ENCODE assay signal across 16 cellular contexts in genomic region chr4:47713156-47713834, GRCh38.
DNase-seq lines count a peak whose midpoint lies in the region; ATAC-seq, FAIRE-seq and TF ChIP-seq lines count a peak whose summit lies in the region.
"Had no signal": no experiment of that assay in that cellular context is flagged by ENCODE, and none has a peak within 500 bp of the region (broad histone marks: within the 10 kb centered on the region; RNA-seq: fewer than 3 reads in every experiment).

No MANE protein-coding gene starts in this region.

- no peaks in the 10 kb centered on the region; the same call in 1 of the 2 replicates for H3K9me1 ChIP-seq in IMR-90 (ENCODE audit: insufficient read depth, low read length)

- H3K23ac ChIP-seq in IMR-90 (ENCODE audit: low read depth, low read length): no peak overlapping the region

- H3K27me3 Mint-ChIP-seq in neural progenitor cell (ENCODE audit: insufficient read depth, low read depth): no peaks in the 10 kb centered on the region
- peaks cover 14 to 41% (median 22%) of the 10 kb centered on the region in 5 donors for H3K27me3 Mint-ChIP-seq in naive thymus-derived CD8-positive, alpha-beta T cell

- peaks cover 37% of the 10 kb centered on the region for H3K4me1 Mint-ChIP-seq in neural progenitor cell
- no peaks in the 10 kb centered on the region for H3K4me1 Mint-ChIP-seq in naive thymus-derived CD8-positive, alpha-beta T cell
- H3K4me1 Mint-ChIP-seq: CD4-positive, CD25-positive, alpha-beta regulatory T cell had no signal

- H3K9me3 Mint-ChIP-seq in neural progenitor cell: no peaks in the 10 kb centered on the region
- no peaks in the 10 kb centered on the region for H3K9me3 Mint-ChIP-seq in naive thymus-derived CD8-positive, alpha-beta T cell
- H3K9me3 Mint-ChIP-seq: CD4-positive, CD25-positive, alpha-beta regulatory T cell; GM23338; H9 had no signal

- H4K91ac ChIP-seq in IMR-90 (ENCODE audit: insufficient read depth, low read depth, low read length): no peak overlapping the region

- H3K36me3 ChIP-seq in IMR-90 (ENCODE audit: control insufficient read depth, insufficient read depth, low read length): no peaks in the 10 kb centered on the region
- H3K36me3 ChIP-seq in neural progenitor cell: no peaks in the 10 kb centered on the region
- H3K36me3 ChIP-seq: BLaER1 treated with 17β-estradiol and CSF1 and Interleukin-3, amounts not matched to agents 10 nM and 100 nM had no signal

- no peak overlapping the region for H2BK15ac ChIP-seq in IMR-90 (ENCODE audit: low read depth, low read length)

- no peak overlapping the region for H2BK20ac ChIP-seq in IMR-90 (ENCODE audit: low read depth, low read length)

- H3K27ac ChIP-seq in IMR-90 (ENCODE audit: insufficient read depth, low read length): no peak overlapping the region
- no peak overlapping the region for H3K27ac ChIP-seq in neural progenitor cell
- H3K27ac ChIP-seq: BLaER1 treated with 17β-estradiol and CSF1 and Interleukin-3, amounts not matched to agents 10 nM and 100 nM had no signal

- in situ Hi-C loops in IMR-90 (cut with MboI; ENCODE audit: low sequenced_read_pairs): no loop called here

- H3K9ac ChIP-seq in IMR-90 (ENCODE audit: low read depth, low read length) (no peak overlapping the region), neural progenitor cell (no peak overlapping the region)
- H3K9ac ChIP-seq: BLaER1 treated with 17β-estradiol and CSF1 and Interleukin-3, amounts not matched to agents 10 nM and 100 nM had no signal

- DNase-seq in Right ventricle myocardium superior (no peak), cardiac septum (ENCODE audit: low spot score) (no peak), IMR-90 (no peak), neural progenitor cell (ENCODE audit: low spot score) (no peak), anterior cingulate cortex (lab: John Stamatoyannopoulos, UW) (no peak), SIG-M5 (lab: John Stamatoyannopoulos, UW) (no peak)
- no peak for DNase-seq in naive thymus-derived CD8-positive, alpha-beta T cell
- DNase-seq: 8988T; ACHN; CD4-positive, CD25-positive, alpha-beta regulatory T cell; DMS53; GF-D8; H9 had no signal

- H3F3A ChIP-seq in neural progenitor cell (ENCODE audit: low read depth): peaks cover 8% of the 10 kb centered on the region

- FAIRE-seq in endometrium (lab: Jason Lieb, UNC): peak; percentile 92

- H3K79me2 ChIP-seq in neural progenitor cell (ENCODE audit: low read depth): no peaks in the 10 kb centered on the region

- dilution Hi-C loops in IMR-90 (cut with HindIII; ENCODE audit: low sequenced_read_pairs, unreplicated experiment): no loop called here

- TF ChIP-seq CTCF in IMR-90 (conservative IDR thresholded peaks at IDR 0.05; ENCODE audit: low read depth, low read length): no peak
- no peak for TF ChIP-seq CTCF in neural progenitor cell (IDR thresholded peaks at IDR 0.05)

- no peaks in the 10 kb centered on the region for H3K4me1 ChIP-seq in IMR-90 (ENCODE audit: control insufficient read depth, insufficient read depth, low read length)
- H3K4me1 ChIP-seq in neural progenitor cell: peaks cover 30% of the 10 kb centered on the region

- H4K20me1 ChIP-seq in IMR-90 (ENCODE audit: insufficient read depth, low read length) (no peaks in the 10 kb centered on the region), neural progenitor cell (ENCODE audit: low read depth) (no peaks in the 10 kb centered on the region)
- H4K20me1 ChIP-seq: BLaER1 treated with 17β-estradiol and CSF1 and Interleukin-3, amounts not matched to agents 10 nM and 100 nM had no signal

- TF ChIP-seq POLR2A in IMR-90 (IDR thresholded peaks at IDR 0.05; ENCODE audit: low read depth, low read length): no peak

- TF ChIP-seq RAD21 in IMR-90 (IDR thresholded peaks at IDR 0.05; ENCODE audit: low read length): no peak

- H3K4me3 ChIP-seq in IMR-90 (ENCODE audit: insufficient read depth, low read depth, low read length): no peak overlapping the region
- H3K4me3 ChIP-seq in neural progenitor cell: no peak overlapping the region
- H3K4me3 ChIP-seq: BLaER1 treated with 17β-estradiol and CSF1 and Interleukin-3, amounts not matched to agents 10 nM and 100 nM; GM23338 had no signal

- no peaks in the 10 kb centered on the region for H3K36me3 Mint-ChIP-seq in neural progenitor cell
- no peaks in the 10 kb centered on the region for H3K36me3 Mint-ChIP-seq in naive thymus-derived CD8-positive, alpha-beta T cell
- H3K36me3 Mint-ChIP-seq: CD4-positive, CD25-positive, alpha-beta regulatory T cell had no signal

- POLR2A ChIA-PET in IMR-90 (lab: Charles Lee; ENCODE audit: unreplicated experiment): no interaction called here
- POLR2A ChIA-PET in naive thymus-derived CD8-positive, alpha-beta T cell (lab: Charles Lee): no interaction called here

- H3K4me2 ChIP-seq in IMR-90 (ENCODE audit: low read depth, low read length): no peak overlapping the region
- H3K4me2 ChIP-seq in neural progenitor cell: no peak overlapping the region
- H3K4me2 ChIP-seq: BLaER1 treated with 17β-estradiol and CSF1 and Interleukin-3, amounts not matched to agents 10 nM and 100 nM; GM23338 had no signal

- no peaks in the 10 kb centered on the region for H3K9me3 ChIP-seq in IMR-90 (ENCODE audit: control insufficient read depth, insufficient read depth, low read length)
- H3K9me3 ChIP-seq in neural progenitor cell (ENCODE audit: low read depth): no peaks in the 10 kb centered on the region
- H3K9me3 ChIP-seq: BLaER1 treated with 17β-estradiol and CSF1 and Interleukin-3, amounts not matched to agents 10 nM and 100 nM had no signal

- no peaks in the 10 kb centered on the region for H3K79me1 ChIP-seq in IMR-90 (ENCODE audit: low read depth in 1 of 2, low read length in 2 of 2)

- H2AK9ac ChIP-seq in IMR-90 (replicated peaks; ENCODE audit: low read depth, low read length, poor library complexity): no peak overlapping the region

- H4K8ac ChIP-seq in IMR-90 (ENCODE audit: low read depth in 2 of 2, low read length in 2 of 2): no peak overlapping the region

- H4K5ac ChIP-seq in IMR-90 (ENCODE audit: low read depth, low read length): no peak overlapping the region

- ATAC-seq in Right ventricle myocardium superior (ENCODE audit: poor library complexity) (peak; percentile 51), IMR-90 (ENCODE audit: low read depth) (no peak)
- ATAC-seq in naive thymus-derived CD8-positive, alpha-beta T cell: no peak
- ATAC-seq: GM23338 had no signal

- no peak overlapping the region for H3K14ac ChIP-seq in IMR-90 (replicated peaks; ENCODE audit: low read depth, low read length)

- WGBS in IMR-90 (ENCODE audit: extremely low coverage in 2 of 2, insufficient read length in 1 of 2), 2 experiments: no CpG with 5 or more reads among the region's 6 CpGs

- H3K27ac Mint-ChIP-seq in neural progenitor cell: peak overlapping the region; percentile 4
- H3K27ac Mint-ChIP-seq in naive thymus-derived CD8-positive, alpha-beta T cell: no peak overlapping the region
- H3K27ac Mint-ChIP-seq: CD4-positive, CD25-positive, alpha-beta regulatory T cell; GM23338; H9 had no signal

- no peak overlapping the region for H2AK5ac ChIP-seq in IMR-90 (ENCODE audit: low read depth, low read length)

- H3K4ac ChIP-seq in IMR-90 (ENCODE audit: low read depth, low read length): no peak overlapping the region

- no peak overlapping the region for H2BK5ac ChIP-seq in IMR-90 (ENCODE audit: low read depth, low read length, poor library complexity, severe bottlenecking)

- no peak overlapping the region for H2AFZ ChIP-seq in IMR-90 (replicated peaks; ENCODE audit: low read length, poor library complexity)
- peak overlapping the region; percentile 53 for H2AFZ ChIP-seq in neural progenitor cell (replicated peaks)
- H2AFZ ChIP-seq: GM23338 had no signal

- no peak overlapping the region for H2BK120ac ChIP-seq in IMR-90 (ENCODE audit: low read depth, low read length)

- H3K4me3 Mint-ChIP-seq in neural progenitor cell: no peak overlapping the region
- H3K4me3 Mint-ChIP-seq in naive thymus-derived CD8-positive, alpha-beta T cell: no peak overlapping the region
- H3K4me3 Mint-ChIP-seq: CD4-positive, CD25-positive, alpha-beta regulatory T cell; GM23338; H9 had no signal

- H3K18ac ChIP-seq in IMR-90 (ENCODE audit: low read depth, low read length): no peak overlapping the region

- CTCF ChIA-PET in IMR-90 (lab: Yijun Ruan, JAX): interaction anchor here (0.7 to 1.6 kb wide), 2 partner anchors 123 to 220 kb away, joined by 3 to 4 read pairs; no protein-coding TSS in a partner anchor

- intact Hi-C loops in Right ventricle myocardium superior (cut with DNase I) (no loop called here), cardiac septum (cut with DNase I) (no loop called here), IMR-90 (cut with micrococcal nuclease) (no loop called here)

- H3K27me3 ChIP-seq in IMR-90 (ENCODE audit: control insufficient read depth, insufficient read depth, low read length) (peaks cover 10% of the 10 kb centered on the region), neural progenitor cell (no peaks in the 10 kb centered on the region)
- H3K27me3 ChIP-seq: BLaER1 treated with 17β-estradiol and CSF1 and Interleukin-3, amounts not matched to agents 10 nM and 100 nM had no signal

- no peak overlapping the region for H3K56ac ChIP-seq in IMR-90 (ENCODE audit: extremely low read depth, insufficient read depth, low read length)

- BruUV-seq in IMR-90 (replicated peaks; lab: Mats Ljungman, UMichigan): no TSS peak

TF ChIP-seq in IMR-90, 13 proteins besides CTCF, POLR2A, EP300 and RAD21:
- TF ChIP-seq MAFK (IDR thresholded peaks at IDR 0.05; ENCODE audit: low read depth, low read length) (peak; percentile 90), CEBPB (IDR thresholded peaks at IDR 0.05; ENCODE audit: low read depth, low read length) (no peak)
